Comparison of ENCODE assay signal across 8 cellular contexts in genomic region chr1:10866314-10867091, GRCh38.
DNase-seq lines count a peak whose midpoint lies in the region; ATAC-seq, FAIRE-seq and TF ChIP-seq lines count a peak whose summit lies in the region.

No MANE protein-coding gene starts in this region.

- H3K4me2 ChIP-seq in endothelial cell of umbilical vein (ENCODE audit: insufficient read depth, low read length), result no peak overlapping the region

- intact Hi-C loops in activated CD4-positive, alpha-beta T cell treated with anti-CD3 and anti-CD28 coated beads, Interleukin-2, amount 10 ng/mL, durations not matched to agents 24 days and 14 days (cut with micrococcal nuclease), result loop anchor here (1.0 to 5.0 kb wide), 5 partner anchors 74 to 434 kb away; partner anchors contain the start of gene CENPS
- intact Hi-C loops in endothelial cell of umbilical vein (cut with micrococcal nuclease), result loop anchor here (1.0 to 10.0 kb wide), 9 partner anchors 78 to 489 kb away; partner anchors contain the start of gene CENPS

- no peaks in the 10 kb centered on the region for H3K4me1 ChIP-seq in endothelial cell of umbilical vein (ENCODE audit: control insufficient read depth, extremely low read depth, insufficient read depth, low read length)
- H3K4me1 ChIP-seq in neuron (ENCODE audit: insufficient read depth, low read length), result peaks cover 46% of the 10 kb centered on the region

- H2AFZ ChIP-seq in endothelial cell of umbilical vein (ENCODE audit: low read depth, low read length), result no peak overlapping the region
- no peak overlapping the region for H2AFZ ChIP-seq in neuron (ENCODE audit: low read depth, low read length)

- TF ChIP-seq CTCF in endothelial cell of umbilical vein (IDR thresholded peaks at IDR 0.05; ENCODE audit: extremely low read depth in 1 of 2, insufficient read depth in 1 of 2, low read depth in 1 of 2, low read length in 2 of 2), result no peak

- no TSS peak for BruUV-seq in endothelial cell of umbilical vein (replicated peaks; lab: Mats Ljungman, UMichigan)

- H3K36me3 Mint-ChIP-seq in activated CD4-positive, alpha-beta T cell treated with anti-CD3 and anti-CD28 coated beads, Interleukin-2, amount 10 ng/mL, durations not matched to agents 24 days and 14 days (ENCODE audit: low read depth), result peaks cover 2% of the 10 kb centered on the region

- no peaks in the 10 kb centered on the region for H3K9me1 ChIP-seq in endothelial cell of umbilical vein (replicated peaks; ENCODE audit: control insufficient read depth, extremely low read depth, insufficient read depth, low read length)

- FAIRE-seq in endothelial cell of umbilical vein (lab: Jason Lieb, UNC), result no peak

- H3K36me3 ChIP-seq in endothelial cell of umbilical vein (ENCODE audit: control insufficient read depth in 2 of 2, extremely low read depth in 1 of 2, insufficient read depth in 2 of 2, low read length in 2 of 2) (no peaks in the 10 kb centered on the region), neuron (ENCODE audit: insufficient read depth, low read length) (no peaks in the 10 kb centered on the region)

- peak; percentile 44 for DNase-seq in activated naive CD4-positive, alpha-beta T cell treated with Interleukin-2 at 50 U/mL for 16 hours
- DNase-seq in activated naive CD4-positive, alpha-beta T cell (lab: John Stamatoyannopoulos, UW), result no peak
- DNase-seq in activated CD4-positive, alpha-beta T cell treated with anti-CD3 and anti-CD28 coated beads, Interleukin-2, amount 10 ng/mL, durations not matched to agents 24 days and 14 days, result no peak
- DNase-seq in endothelial cell of umbilical vein (ENCODE audit: low read depth, low spot score) (no peak), NOMO-1 treated with DMSO at 0.1 percent for 48 hours (lab: John Stamatoyannopoulos, UW; ENCODE audit: unreplicated experiment) (no peak)

- H3K9ac ChIP-seq in endothelial cell of umbilical vein (replicated peaks; ENCODE audit: extremely low read depth, insufficient read depth, low read length), result no peak overlapping the region

- no peaks in the 10 kb centered on the region for H4K20me1 ChIP-seq in endothelial cell of umbilical vein (replicated peaks; ENCODE audit: control insufficient read depth, extremely low read depth, insufficient read depth, low read length)

- ATAC-seq in HG02571 (IDR thresholded peaks at IDR 0.05; ENCODE audit: unreplicated experiment) (no peak), GM19351 (IDR thresholded peaks at IDR 0.05; ENCODE audit: unreplicated experiment) (no peak)

- H3K27me3 Mint-ChIP-seq in activated CD4-positive, alpha-beta T cell treated with anti-CD3 and anti-CD28 coated beads, Interleukin-2, amount 10 ng/mL, durations not matched to agents 24 days and 14 days, result peaks cover 67% of the 10 kb centered on the region

- POLR2A ChIA-PET in endothelial cell of umbilical vein (lab: Charles Lee), result no interaction called here

- H3K27me3 ChIP-seq in endothelial cell of umbilical vein (ENCODE audit: control insufficient read depth in 2 of 2, insufficient read depth in 2 of 2, low read length in 2 of 2), result peaks cover 9 to 11% of the 10 kb centered on the region in 2 experiments
- H3K27me3 ChIP-seq in neuron (ENCODE audit: insufficient read depth, low read length), result peaks cover 27% of the 10 kb centered on the region

- CTCF ChIA-PET in endothelial cell of umbilical vein (lab: Charles Lee), result interaction anchor here (0.7 to 7.9 kb wide), 15 partner anchors 21 to 436 kb away, joined by 3 to 132 read pairs (median 5); partner anchors contain the start of gene CENPS

- no peak for TF ChIP-seq POLR2A in endothelial cell of umbilical vein (IDR thresholded peaks at IDR 0.05; ENCODE audit: low read depth, low read length)

- dilution Hi-C loops in endothelial cell of umbilical vein (cut with MboI; ENCODE audit: extremely low pct_ligation_motif_present, low sequenced_read_pairs), result no loop called here

- no peak overlapping the region for H3K27ac ChIP-seq in endothelial cell of umbilical vein (ENCODE audit: insufficient read depth, low read depth, low read length)

- H3K9me3 ChIP-seq in endothelial cell of umbilical vein (replicated peaks; ENCODE audit: control insufficient read depth, insufficient read depth, low read length) (no peaks in the 10 kb centered on the region), neuron (ENCODE audit: low read length) (no peaks in the 10 kb centered on the region)

- peaks cover 14% of the 10 kb centered on the region for H3K4me1 Mint-ChIP-seq in activated CD4-positive, alpha-beta T cell treated with anti-CD3 and anti-CD28 coated beads, Interleukin-2, amount 10 ng/mL, durations not matched to agents 24 days and 14 days

- H3K9me3 Mint-ChIP-seq in activated CD4-positive, alpha-beta T cell treated with anti-CD3 and anti-CD28 coated beads, Interleukin-2, amount 10 ng/mL, durations not matched to agents 24 days and 14 days, result no peaks in the 10 kb centered on the region

- H3K4me3 Mint-ChIP-seq in activated CD4-positive, alpha-beta T cell treated with anti-CD3 and anti-CD28 coated beads, Interleukin-2, amount 10 ng/mL, durations not matched to agents 24 days and 14 days, result peak overlapping the region; percentile 74

- peak overlapping the region; percentile 49 for H3K27ac Mint-ChIP-seq in activated CD4-positive, alpha-beta T cell treated with anti-CD3 and anti-CD28 coated beads, Interleukin-2, amount 10 ng/mL, durations not matched to agents 24 days and 14 days

- no peaks in the 10 kb centered on the region for H3K79me2 ChIP-seq in endothelial cell of umbilical vein (ENCODE audit: control insufficient read depth, insufficient read depth, low read length)

- H3K4me3 ChIP-seq in endothelial cell of umbilical vein (replicated peaks in 1 of 3; ENCODE audit: insufficient read depth in 1 of 3, low read depth in 1 of 3, low read length in 3 of 3) (peak overlapping the region in 1 of 3 experiments; percentile 22), neuron (ENCODE audit: low read length) (peak overlapping the region; percentile 45)

TF ChIP-seq in endothelial cell of umbilical vein, 7 proteins besides CTCF, POLR2A, EP300 and RAD21:
- TF ChIP-seq MAX (IDR thresholded peaks at IDR 0.05; ENCODE audit: insufficient read depth, insufficient read length) (no peak), EZH2 (IDR thresholded peaks at IDR 0.05; ENCODE audit: borderline replicate concordance, low read depth, low read length, severe bottlenecking) (peak; percentile 39)
